In genomic region chr1:220485791-220486190, GRCh38 we compare ENCODE assay signal across 21 cellular contexts. TPM values are rescaled to one million over a fixed set of nuclear protein-coding genes. Genes with fewer than 3 reads are reported as not detected.
DNase-seq lines count a peak whose midpoint lies in the region; ATAC-seq and TF ChIP-seq lines count a peak whose summit lies in the region.
"Had no signal": no experiment of that assay in that cellular context is flagged by ENCODE, and none has a peak within 500 bp of the region (broad histone marks: within the 10 kb centered on the region; RNA-seq: fewer than 3 reads in every experiment).

No MANE protein-coding gene starts in this region.

- peak; percentile 7 for DNase-seq in ELF-1 (ENCODE audit: low read depth, low spot score)
- DNase-seq in epithelial cell of esophagus (ENCODE audit: low read depth) = peak; percentile 66
- DNase-seq in hepatocyte (ENCODE audit: low spot score) = no peak
- DNase-seq in thoracic aorta (ENCODE audit: low spot score) = no peak
- no peak for DNase-seq in SJCRH30
- DNase-seq in SKM-1 treated with dmso at 0.1 percent for 144 hours (lab: John Stamatoyannopoulos, UW; ENCODE audit: unreplicated experiment) = no peak
- DNase-seq in glomerular visceral epithelial cell (ENCODE audit: extremely low spot score) = no peak
- DNase-seq in DMS153 treated with DMSO at 0.1 percent for 48 hours (lab: John Stamatoyannopoulos, UW; ENCODE audit: unreplicated experiment) = no peak
- DNase-seq: AML-193; Calu3; CD4-positive, alpha-beta T cell; CD8-positive, alpha-beta T cell; DMS79; DND-41; EL; GF-D8 had no signal

- no peak overlapping the region for H2AFZ ChIP-seq in hepatocyte

- no peaks in the 10 kb centered on the region for H3K36me3 ChIP-seq in hepatocyte (replicated peaks; ENCODE audit: insufficient read depth, low read depth)
- no peaks in the 10 kb centered on the region for H3K36me3 ChIP-seq in thoracic aorta
- no peaks in the 10 kb centered on the region for H3K36me3 ChIP-seq in SJCRH30
- H3K36me3 ChIP-seq: BLaER1 treated with 17β-estradiol and CSF1 and Interleukin-3, amounts not matched to agents 10 nM and 100 nM had no signal

- H3K27me3 ChIP-seq in hepatocyte (no peaks in the 10 kb centered on the region), thoracic aorta (replicated peaks; ENCODE audit: insufficient read depth) (no peaks in the 10 kb centered on the region), SJCRH30 (no peaks in the 10 kb centered on the region)
- H3K27me3 ChIP-seq: BLaER1 treated with 17β-estradiol and CSF1 and Interleukin-3, amounts not matched to agents 10 nM and 100 nM had no signal

- no peak overlapping the region for H3K4me3 ChIP-seq in epithelial cell of esophagus (ENCODE audit: low read length)
- no peak overlapping the region for H3K4me3 ChIP-seq in hepatocyte
- H3K4me3 ChIP-seq in thoracic aorta = no peak overlapping the region
- H3K4me3 ChIP-seq in SJCRH30 = no peak overlapping the region
- H3K4me3 ChIP-seq: A549; BLaER1 treated with 17β-estradiol and CSF1 and Interleukin-3, amounts not matched to agents 10 nM and 100 nM had no signal

- WGBS in hepatocyte (ENCODE audit: low lambda C conversion rate, missing lambda C conversion rate) = 81% methylated on average over 6 of the region's 6 CpGs

- H3K4me2 ChIP-seq in hepatocyte = no peak overlapping the region
- H3K4me2 ChIP-seq: A549; BLaER1 treated with 17β-estradiol and CSF1 and Interleukin-3, amounts not matched to agents 10 nM and 100 nM had no signal

- H3K9me3 ChIP-seq in hepatocyte (ENCODE audit: low read depth) = no peaks in the 10 kb centered on the region
- no peaks in the 10 kb centered on the region for H3K9me3 ChIP-seq in thoracic aorta
- H3K9me3 ChIP-seq in SJCRH30 (replicated peaks) = no peaks in the 10 kb centered on the region
- H3K9me3 ChIP-seq: A549; BLaER1 treated with 17β-estradiol and CSF1 and Interleukin-3, amounts not matched to agents 10 nM and 100 nM; Caco-2 had no signal

- TF ChIP-seq CTCF in epithelial cell of esophagus (IDR thresholded peaks at IDR 0.05; ENCODE audit: insufficient read depth, low read depth, low read length, missing control alignments) (no peak), hepatocyte (IDR thresholded peaks at IDR 0.05; ENCODE audit: poor library complexity) (no peak), thoracic aorta (IDR thresholded peaks at IDR 0.05) (no peak)

- H3K9me2 ChIP-seq in hepatocyte (replicated peaks; ENCODE audit: insufficient read depth) = no peaks in the 10 kb centered on the region

- no peaks in the 10 kb centered on the region for H4K20me1 ChIP-seq in hepatocyte (ENCODE audit: insufficient read depth, poor library complexity, severe bottlenecking)
- H4K20me1 ChIP-seq: BLaER1 treated with 17β-estradiol and CSF1 and Interleukin-3, amounts not matched to agents 10 nM and 100 nM had no signal

- peak overlapping the region; percentile 31 for H3K27ac ChIP-seq in hepatocyte
- peak overlapping the region; percentile 66 to 73 for H3K27ac ChIP-seq in thoracic aorta
- no peak overlapping the region for H3K27ac ChIP-seq in SJCRH30
- H3K27ac ChIP-seq: 22Rv1, A549, C4-2B had no signal

- no peaks in the 10 kb centered on the region for H3K79me2 ChIP-seq in hepatocyte

- H3K4me1 ChIP-seq in hepatocyte (ENCODE audit: insufficient read depth) (peaks cover 10% of the 10 kb centered on the region), thoracic aorta (ENCODE audit: control insufficient read depth in 1 of 2, low read depth in 2 of 2) (peaks cover 6 to 32% of the 10 kb centered on the region in 2 donors), SJCRH30 (no peaks in the 10 kb centered on the region)
- H3K4me1 ChIP-seq: A549 had no signal

- no peak for ATAC-seq in thoracic aorta (ENCODE audit: insufficient number of reproducible peaks, low FRiP score, low read depth)
- ATAC-seq: CD8-positive, alpha-beta T cell had no signal

RNA-seq across cellular contexts. Expression of gene MARK1, which starts 42.1 kb away (rescaled TPM):
- total RNA-seq in hepatocyte (5.7 and 7.1 TPM in 2 replicates), thoracic aorta (10 to 100 TPM; 11.9 to 12.3 TPM)
- polyA plus RNA-seq in hepatocyte = 1.9 and 4.5 TPM in 2 replicates
- total RNA-seq in SJCRH30 (2014; rRNA removed; shearing (Covaris generic)) = 8.7 and 8.8 TPM in 2 replicates
- total RNA-seq: CD4-positive, alpha-beta T cell; CD8-positive, alpha-beta T cell had no signal

Comparison
In these comparisons a context has a peak if more than half of its experiments do, and no peak if none do; other contexts are left out.
1. DNase-seq: peak in ELF-1 (single experiment) and epithelial cell of esophagus (single experiment); none in hepatocyte (single experiment), thoracic aorta (single experiment), SJCRH30 (0 of 2), SKM-1 treated with dmso at 0.1 percent for 144 hours (single experiment), glomerular visceral epithelial cell (single experiment) and DMS153 treated with DMSO at 0.1 percent for 48 hours (single experiment).